In the genomic region with DNA sequence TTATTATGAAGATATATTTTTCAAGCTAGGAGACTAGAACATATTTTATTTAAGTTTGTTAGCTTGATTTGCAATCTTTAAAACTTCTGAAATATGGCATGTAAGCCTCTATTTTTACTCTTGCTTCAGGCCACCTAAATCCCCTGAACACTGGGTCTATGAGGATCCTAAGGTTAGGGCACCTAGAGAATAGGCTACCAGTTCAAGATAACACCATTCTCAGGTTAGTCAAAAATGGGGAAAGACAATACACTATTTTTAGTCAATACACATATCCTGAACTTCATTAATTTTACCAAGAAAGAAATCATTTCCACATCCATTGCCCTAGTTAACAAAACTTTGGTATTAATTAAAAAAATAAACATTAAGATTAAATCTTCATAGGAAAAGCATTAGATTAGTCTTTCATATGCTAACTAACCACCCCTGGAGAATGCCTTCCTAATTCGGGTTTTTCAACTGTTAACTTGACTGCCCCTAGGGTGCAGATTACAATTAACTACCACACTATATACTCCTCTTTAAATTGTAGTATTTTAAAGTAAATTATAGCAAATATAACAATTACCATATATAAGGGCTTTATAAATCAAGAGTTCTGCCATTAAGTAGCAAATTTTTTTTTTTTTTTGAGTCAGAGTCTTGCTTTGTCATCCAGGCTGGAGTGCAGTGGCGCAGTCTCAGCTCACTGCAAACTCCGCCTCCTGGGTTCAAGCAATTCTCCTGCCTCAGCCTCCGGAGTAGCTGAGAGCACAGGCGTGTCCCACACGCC, we compare ENCODE assay signal across 23 cellular contexts. TPM values are rescaled to one million over a fixed set of nuclear protein-coding genes. Genes with fewer than 3 reads are reported as not detected.
DNase-seq lines count a peak whose midpoint lies in the region; ATAC-seq, FAIRE-seq and TF ChIP-seq lines count a peak whose summit lies in the region.
"Had no signal": no experiment of that assay in that cellular context is flagged by ENCODE, and none has a peak within 500 bp of the region (broad histone marks: within the 10 kb centered on the region; RNA-seq: fewer than 3 reads in every experiment).

No MANE protein-coding gene starts in this region.

- peak overlapping the region; percentile 84 for H3K27ac Mint-ChIP-seq in activated T-cell treated with anti-CD3 and anti-CD28 coated beads, Interleukin-2, amount 50 U/mL, for 24 hours
- no peak overlapping the region for H3K27ac Mint-ChIP-seq in neural progenitor cell
- H3K27ac Mint-ChIP-seq: CD4-positive, CD25-positive, alpha-beta regulatory T cell had no signal

- peak overlapping the region; percentile 62 for H3K4me2 ChIP-seq in neural progenitor cell
- H3K4me2 ChIP-seq: BLaER1, PC-9 had no signal

- ATAC-seq in psoas muscle = no peak
- ATAC-seq: Right ventricle myocardium inferior had no signal

- H3K36me3 ChIP-seq in H7 (replicated peaks; ENCODE audit: control insufficient read depth, insufficient read depth, low read length) (no peaks in the 10 kb centered on the region), neural progenitor cell (no peaks in the 10 kb centered on the region), psoas muscle (ENCODE audit: insufficient read depth in 1 of 2, low read depth in 1 of 2) (no peaks in the 10 kb centered on the region)
- H3K36me3 ChIP-seq: BLaER1, MG63, SJCRH30 had no signal

- H3K4me3 ChIP-seq in H7 (ENCODE audit: insufficient read depth, low read depth, low read length) (no peak overlapping the region), neural progenitor cell (peak overlapping the region; percentile 29), psoas muscle (no peak overlapping the region)
- H3K4me3 ChIP-seq: BLaER1, MG63, PC-9, SJCRH30 had no signal

- H3K4me3 Mint-ChIP-seq in activated T-cell treated with anti-CD3 and anti-CD28 coated beads, Interleukin-2, amount 50 U/mL, for 24 hours = no peak overlapping the region
- no peak overlapping the region for H3K4me3 Mint-ChIP-seq in neural progenitor cell
- H3K4me3 Mint-ChIP-seq: CD4-positive, CD25-positive, alpha-beta regulatory T cell had no signal

- peak; percentile 49 for FAIRE-seq in colon (lab: Jason Lieb, UNC)
- FAIRE-seq: GM12892, GM19239, H54 had no signal

- H3K9me3 Mint-ChIP-seq in activated T-cell treated with anti-CD3 and anti-CD28 coated beads, Interleukin-2, amount 50 U/mL, for 24 hours = no peaks in the 10 kb centered on the region
- no peaks in the 10 kb centered on the region for H3K9me3 Mint-ChIP-seq in neural progenitor cell
- H3K9me3 Mint-ChIP-seq: CD4-positive, CD25-positive, alpha-beta regulatory T cell had no signal

- H3K9me3 ChIP-seq in neural progenitor cell (ENCODE audit: low read depth) (no peaks in the 10 kb centered on the region), psoas muscle (no peaks in the 10 kb centered on the region)
- H3K9me3 ChIP-seq: BLaER1, MG63, SJCRH30 had no signal

- H3F3A ChIP-seq in neural progenitor cell (ENCODE audit: low read depth) = peaks cover 23% of the 10 kb centered on the region

- no peak for DNase-seq in activated T-cell treated with anti-CD3 and anti-CD28 coated beads, Interleukin-2, amount 50 U/mL, for 24 hours
- no peak for DNase-seq in activated T-cell treated with anti-CD3 and anti-CD28 coated beads, Interleukin-2, amount 50 U/mL, for 48 hours
- DNase-seq in H7 (peak; percentile 7), neural progenitor cell (ENCODE audit: low spot score) (no peak), psoas muscle (no peak)
- DNase-seq in effector CD8-positive, alpha-beta T cell (lab: John Stamatoyannopoulos, UW) = no peak
- DNase-seq: CD4-positive, CD25-positive, alpha-beta regulatory T cell; DMS153; DND-41; KG1; MG63; NCI-H1105 treated with DMSO at 0.1 percent for 48 hours; NCI-H1930; NCI-H2107; NCI-H526 treated with DMSO at 0.1 percent for 48 hours; PC-9; SJCRH30 had no signal

- 70 to 74% (median 71%) methylated on average over 6 of the region's 6 CpGs for WGBS in psoas muscle, 3 donors

- H3K36me3 Mint-ChIP-seq in activated T-cell treated with anti-CD3 and anti-CD28 coated beads, Interleukin-2, amount 50 U/mL, for 24 hours (ENCODE audit: low read depth) = no peaks in the 10 kb centered on the region
- H3K36me3 Mint-ChIP-seq in neural progenitor cell = no peaks in the 10 kb centered on the region
- H3K36me3 Mint-ChIP-seq: CD4-positive, CD25-positive, alpha-beta regulatory T cell had no signal

- H3K4me1 ChIP-seq in neural progenitor cell (peaks cover 25% of the 10 kb centered on the region), psoas muscle (no peaks in the 10 kb centered on the region)
- H3K4me1 ChIP-seq: BLaER1, SJCRH30 had no signal

- intact Hi-C loops in psoas muscle (cut with DNase I) = no loop called here

- no peaks in the 10 kb centered on the region for H4K20me1 ChIP-seq in neural progenitor cell (ENCODE audit: low read depth)
- H4K20me1 ChIP-seq: BLaER1 had no signal

- H3K4me1 Mint-ChIP-seq in activated T-cell treated with anti-CD3 and anti-CD28 coated beads, Interleukin-2, amount 50 U/mL, for 24 hours (ENCODE audit: low read depth) = peaks cover 17% of the 10 kb centered on the region
- peaks cover 3% of the 10 kb centered on the region for H3K4me1 Mint-ChIP-seq in neural progenitor cell

- TF ChIP-seq CTCF in neural progenitor cell (IDR thresholded peaks at IDR 0.05) (no peak), psoas muscle (IDR thresholded peaks at IDR 0.05) (no peak)

- peak overlapping the region; percentile 60 for H2AFZ ChIP-seq in neural progenitor cell (replicated peaks)

- H3K9ac ChIP-seq in neural progenitor cell = no peak overlapping the region
- H3K9ac ChIP-seq: BLaER1 had no signal

- no peaks in the 10 kb centered on the region for H3K79me2 ChIP-seq in neural progenitor cell (ENCODE audit: low read depth)

- H3K27ac ChIP-seq in neural progenitor cell (no peak overlapping the region), psoas muscle (no peak overlapping the region)
- H3K27ac ChIP-seq: BLaER1, PC-9, SJCRH30 had no signal

- H3K27me3 ChIP-seq in H7 (ENCODE audit: control insufficient read depth, insufficient read depth, low read length) (peaks cover 93% of the 10 kb centered on the region), neural progenitor cell (peaks cover 99% of the 10 kb centered on the region), psoas muscle (ENCODE audit: insufficient read depth in 3 of 3, low read length in 2 of 3) (no peaks in the 10 kb centered on the region)
- H3K27me3 ChIP-seq: BLaER1, MG63, SJCRH30 had no signal

- H3K27me3 Mint-ChIP-seq in activated T-cell treated with anti-CD3 and anti-CD28 coated beads, Interleukin-2, amount 50 U/mL, for 24 hours = no peaks in the 10 kb centered on the region
- peaks cover 2% of the 10 kb centered on the region for H3K27me3 Mint-ChIP-seq in neural progenitor cell (ENCODE audit: insufficient read depth, low read depth)

RNA-seq across cellular contexts. Expression of gene HSF2, which starts 6.7 kb away (rescaled TPM):
- 31.6 and 40.5 TPM in 2 replicates for total RNA-seq in H7 (2014; rRNA removed; shearing (Covaris generic))
- total RNA-seq in neural progenitor cell (ENCODE audit: low replicate concordance) (102 and 135 TPM in 2 replicates), psoas muscle (10 to 100 TPM; 17.9 to 58.2 (median 21.7) TPM)
- polyA plus RNA-seq in psoas muscle = 10 to 100 TPM in 2 of 3 donors, 1 to 10 TPM in 1; 7.0 to 51.4 (median 23.8) TPM
